In genomic region chr16:85653226-85653917, GRCh38 we compare ENCODE assay signal across 1 cellular context.
TF ChIP-seq lines count a peak whose summit lies in the region.

No MANE protein-coding gene starts in this region.

TF ChIP-seq in K562, 482 proteins besides CTCF, POLR2A, EP300 and RAD21:
- no peak for TF ChIP-seq TAF7 (tag; IDR thresholded peaks at IDR 0.05)
- TF ChIP-seq STAT5A (IDR thresholded peaks at IDR 0.05; ENCODE audit: borderline replicate concordance, low read length) = no peak
- no peak for TF ChIP-seq GTF2A2 (tag; IDR thresholded peaks at IDR 0.05)
- TF ChIP-seq, protein P1, sequence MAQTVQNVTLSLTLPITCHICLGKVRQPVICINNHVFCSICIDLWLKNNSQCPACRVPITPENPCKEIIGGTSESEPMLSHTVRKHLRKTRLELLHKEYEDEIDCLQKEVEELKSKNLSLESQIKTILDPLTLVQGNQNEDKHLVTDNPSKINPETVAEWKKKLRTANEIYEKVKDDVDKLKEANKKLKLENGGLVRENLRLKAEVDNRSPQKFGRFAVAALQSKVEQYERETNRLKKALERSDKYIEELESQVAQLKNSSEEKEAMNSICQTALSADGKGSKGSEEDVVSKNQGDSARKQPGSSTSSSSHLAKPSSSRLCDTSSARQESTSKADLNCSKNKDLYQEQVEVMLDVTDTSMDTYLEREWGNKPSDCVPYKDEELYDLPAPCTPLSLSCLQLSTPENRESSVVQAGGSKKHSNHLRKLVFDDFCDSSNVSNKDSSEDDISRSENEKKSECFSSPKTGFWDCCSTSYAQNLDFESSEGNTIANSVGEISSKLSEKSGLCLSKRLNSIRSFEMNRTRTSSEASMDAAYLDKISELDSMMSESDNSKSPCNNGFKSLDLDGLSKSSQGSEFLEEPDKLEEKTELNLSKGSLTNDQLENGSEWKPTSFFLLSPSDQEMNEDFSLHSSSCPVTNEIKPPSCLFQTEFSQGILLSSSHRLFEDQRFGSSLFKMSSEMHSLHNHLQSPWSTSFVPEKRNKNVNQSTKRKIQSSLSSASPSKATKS (CRISPR knock-in tag; IDR thresholded peaks at IDR 0.05) = no peak
- TF ChIP-seq ZFPM2 (CRISPR knock-in tag; IDR thresholded peaks at IDR 0.05) = no peak
- TF ChIP-seq, protein P2, sequence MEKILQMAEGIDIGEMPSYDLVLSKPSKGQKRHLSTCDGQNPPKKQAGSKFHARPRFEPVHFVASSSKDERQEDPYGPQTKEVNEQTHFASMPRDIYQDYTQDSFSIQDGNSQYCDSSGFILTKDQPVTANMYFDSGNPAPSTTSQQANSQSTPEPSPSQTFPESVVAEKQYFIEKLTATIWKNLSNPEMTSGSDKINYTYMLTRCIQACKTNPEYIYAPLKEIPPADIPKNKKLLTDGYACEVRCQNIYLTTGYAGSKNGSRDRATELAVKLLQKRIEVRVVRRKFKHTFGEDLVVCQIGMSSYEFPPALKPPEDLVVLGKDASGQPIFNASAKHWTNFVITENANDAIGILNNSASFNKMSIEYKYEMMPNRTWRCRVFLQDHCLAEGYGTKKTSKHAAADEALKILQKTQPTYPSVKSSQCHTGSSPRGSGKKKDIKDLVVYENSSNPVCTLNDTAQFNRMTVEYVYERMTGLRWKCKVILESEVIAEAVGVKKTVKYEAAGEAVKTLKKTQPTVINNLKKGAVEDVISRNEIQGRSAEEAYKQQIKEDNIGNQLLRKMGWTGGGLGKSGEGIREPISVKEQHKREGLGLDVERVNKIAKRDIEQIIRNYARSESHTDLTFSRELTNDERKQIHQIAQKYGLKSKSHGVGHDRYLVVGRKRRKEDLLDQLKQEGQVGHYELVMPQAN (IDR thresholded peaks at IDR 0.05; ENCODE audit: borderline replicate concordance) = no peak
- no peak for TF ChIP-seq NRF1 (conservative IDR thresholded peaks at IDR 0.05 in 1 of 2, IDR thresholded peaks at IDR 0.05 in 1 of 2)
- TF ChIP-seq KHSRP (IDR thresholded peaks at IDR 0.05) = no peak
- TF ChIP-seq TCF7L2 (IDR thresholded peaks at IDR 0.05; ENCODE audit: low read depth, low read length) = no peak
- TF ChIP-seq GTF2F1 (IDR thresholded peaks at IDR 0.05; ENCODE audit: low read depth, low read length) = no peak
- TF ChIP-seq PCBP1 (IDR thresholded peaks at IDR 0.05; ENCODE audit: low read depth, low read length, poor library complexity, severe bottlenecking) = peak; percentile 19
- TF ChIP-seq MTA1 (IDR thresholded peaks at IDR 0.05; ENCODE audit: borderline replicate concordance) = no peak
- TF ChIP-seq USF2 (CRISPR knock-in tag; IDR thresholded peaks at IDR 0.05) = no peak
- no peak for TF ChIP-seq ZNF830 (CRISPR knock-in tag; IDR thresholded peaks at IDR 0.05)
- no peak for TF ChIP-seq MXI1 (IDR thresholded peaks at IDR 0.05; ENCODE audit: low read depth, low read length)
- TF ChIP-seq ETS1 (conservative IDR thresholded peaks at IDR 0.05; ENCODE audit: control insufficient read depth, low read depth, low read length) = no peak
- peak; percentile 92 for TF ChIP-seq ZNF263 (CRISPR knock-in tag; IDR thresholded peaks at IDR 0.05; ENCODE audit: borderline replicate concordance)
- TF ChIP-seq XRCC4 (IDR thresholded peaks at IDR 0.05; ENCODE audit: extremely low read depth, insufficient read depth, insufficient read length) = no peak
- TF ChIP-seq HMGXB4 (CRISPR knock-in tag; IDR thresholded peaks at IDR 0.05) = no peak
- peak; percentile 46 for TF ChIP-seq VEZF1 (CRISPR knock-in tag; IDR thresholded peaks at IDR 0.05)
- TF ChIP-seq PRMT5 (CRISPR knock-in tag; IDR thresholded peaks at IDR 0.05) = no peak
- no peak for TF ChIP-seq CHD4 (IDR thresholded peaks at IDR 0.05; ENCODE audit: insufficient read depth, insufficient replicate concordance, low read depth, low read length, poor library complexity, severe bottlenecking)
- TF ChIP-seq JUNB (CRISPR knock-in tag; conservative IDR thresholded peaks at IDR 0.05) = no peak
- no peak for TF ChIP-seq CHCHD3 (CRISPR knock-in tag; IDR thresholded peaks at IDR 0.05)
- peak; percentile 6 for TF ChIP-seq FIP1L1 (IDR thresholded peaks at IDR 0.05; ENCODE audit: low read depth, low read length, poor library complexity, severe bottlenecking)
- TF ChIP-seq POLR2G (IDR thresholded peaks at IDR 0.05; ENCODE audit: low read depth, low read length) = peak; percentile 71
- TF ChIP-seq ZNF134 (CRISPR knock-in tag; conservative IDR thresholded peaks at IDR 0.05) = no peak
- no peak for TF ChIP-seq CCNT2 (IDR thresholded peaks at IDR 0.05; ENCODE audit: borderline replicate concordance, extremely low read depth, insufficient read length, low read depth, low read length)
- TF ChIP-seq BMI1 (IDR thresholded peaks at IDR 0.05; ENCODE audit: low read length) = no peak
- no peak for TF ChIP-seq FOXP1 (CRISPR knock-in tag; IDR thresholded peaks at IDR 0.05)
- peak; percentile 98 for TF ChIP-seq RBM22 (IDR thresholded peaks at IDR 0.05; ENCODE audit: low read depth, low read length, poor library complexity, severe bottlenecking)
- peak; percentile 78; the same call in 1 of the 2 replicates for TF ChIP-seq HNRNPL (IDR thresholded peaks at IDR 0.05; ENCODE audit: low read depth, low read length)
- TF ChIP-seq NCOR1 (IDR thresholded peaks at IDR 0.05) = no peak
- no peak for TF ChIP-seq CUX1 (CRISPR knock-in tag; IDR thresholded peaks at IDR 0.05)
- no peak for TF ChIP-seq ZNF41 (CRISPR knock-in tag; conservative IDR thresholded peaks at IDR 0.05)
